1 cellular context compared by ENCODE assay signal in genomic region chr2:66391240-66391639, GRCh38.
TF ChIP-seq lines count a peak whose summit lies in the region.

No MANE protein-coding gene starts in this region.

TF ChIP-seq in K562, 482 proteins besides CTCF, POLR2A, EP300 and RAD21 (continued from another document):
- 0 out of 2 replicates have a peak, but pooled peaks have one; percentile 13 for TF ChIP-seq MGA (IDR thresholded peaks at IDR 0.05)
- peak in 1 of 2 experiments; percentile 93; a peak in 2 of 4 replicates for TF ChIP-seq FOXA3 (CRISPR knock-in tag; conservative IDR thresholded peaks at IDR 0.05 in 1 of 2, IDR thresholded peaks at IDR 0.05 in 1 of 2)
- 0 out of 2 replicates have a peak, but pooled peaks have one; percentile 11 for TF ChIP-seq CXXC5 (CRISPR knock-in tag; IDR thresholded peaks at IDR 0.05)
- 0 out of 2 replicates have a peak, but pooled peaks have one; percentile 24 for TF ChIP-seq ZBTB17 (CRISPR knock-in tag; IDR thresholded peaks at IDR 0.05)
TF ChIP-seq in K562: peak in this region for 9; not testable (repeated sequence) for 473.
